1 cellular context compared by ENCODE assay signal in genomic region chr2:28318023-28318422, GRCh38.
TF ChIP-seq lines count a peak whose summit lies in the region.

No MANE protein-coding gene starts in this region.

TF ChIP-seq in GM12878, 131 proteins besides CTCF, POLR2A, EP300 and RAD21 (continued from another document):
- peak; percentile 64 for TF ChIP-seq ZBTB40 (IDR thresholded peaks at IDR 0.05; ENCODE audit: borderline replicate concordance)
